Comparison of ENCODE assay signal across 1 cellular context in the genomic region with DNA sequence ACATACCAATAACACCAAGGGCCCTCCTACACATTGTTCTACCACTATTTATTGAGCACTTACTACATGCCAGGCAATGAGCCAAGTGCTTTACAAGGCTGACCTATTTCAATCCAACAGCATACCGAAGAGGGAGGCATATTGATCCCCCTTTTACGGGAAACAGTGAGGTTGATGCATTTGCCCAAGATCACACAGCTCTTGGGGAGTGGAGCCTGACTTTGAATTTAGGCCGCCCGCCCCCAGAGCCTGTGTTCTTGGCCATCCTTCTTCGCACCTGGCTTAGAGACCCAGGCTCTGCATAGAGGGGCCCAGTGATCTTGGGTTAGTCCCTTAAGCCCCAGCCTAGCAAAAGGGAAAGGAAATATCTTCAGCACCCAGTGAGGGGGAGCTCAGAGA.
TF ChIP-seq lines count a peak whose summit lies in the region.

No MANE protein-coding gene starts in this region.

TF ChIP-seq in GM23338, 12 proteins besides CTCF, POLR2A, EP300 and RAD21 (continued from another document):
- TF ChIP-seq, protein P1, sequence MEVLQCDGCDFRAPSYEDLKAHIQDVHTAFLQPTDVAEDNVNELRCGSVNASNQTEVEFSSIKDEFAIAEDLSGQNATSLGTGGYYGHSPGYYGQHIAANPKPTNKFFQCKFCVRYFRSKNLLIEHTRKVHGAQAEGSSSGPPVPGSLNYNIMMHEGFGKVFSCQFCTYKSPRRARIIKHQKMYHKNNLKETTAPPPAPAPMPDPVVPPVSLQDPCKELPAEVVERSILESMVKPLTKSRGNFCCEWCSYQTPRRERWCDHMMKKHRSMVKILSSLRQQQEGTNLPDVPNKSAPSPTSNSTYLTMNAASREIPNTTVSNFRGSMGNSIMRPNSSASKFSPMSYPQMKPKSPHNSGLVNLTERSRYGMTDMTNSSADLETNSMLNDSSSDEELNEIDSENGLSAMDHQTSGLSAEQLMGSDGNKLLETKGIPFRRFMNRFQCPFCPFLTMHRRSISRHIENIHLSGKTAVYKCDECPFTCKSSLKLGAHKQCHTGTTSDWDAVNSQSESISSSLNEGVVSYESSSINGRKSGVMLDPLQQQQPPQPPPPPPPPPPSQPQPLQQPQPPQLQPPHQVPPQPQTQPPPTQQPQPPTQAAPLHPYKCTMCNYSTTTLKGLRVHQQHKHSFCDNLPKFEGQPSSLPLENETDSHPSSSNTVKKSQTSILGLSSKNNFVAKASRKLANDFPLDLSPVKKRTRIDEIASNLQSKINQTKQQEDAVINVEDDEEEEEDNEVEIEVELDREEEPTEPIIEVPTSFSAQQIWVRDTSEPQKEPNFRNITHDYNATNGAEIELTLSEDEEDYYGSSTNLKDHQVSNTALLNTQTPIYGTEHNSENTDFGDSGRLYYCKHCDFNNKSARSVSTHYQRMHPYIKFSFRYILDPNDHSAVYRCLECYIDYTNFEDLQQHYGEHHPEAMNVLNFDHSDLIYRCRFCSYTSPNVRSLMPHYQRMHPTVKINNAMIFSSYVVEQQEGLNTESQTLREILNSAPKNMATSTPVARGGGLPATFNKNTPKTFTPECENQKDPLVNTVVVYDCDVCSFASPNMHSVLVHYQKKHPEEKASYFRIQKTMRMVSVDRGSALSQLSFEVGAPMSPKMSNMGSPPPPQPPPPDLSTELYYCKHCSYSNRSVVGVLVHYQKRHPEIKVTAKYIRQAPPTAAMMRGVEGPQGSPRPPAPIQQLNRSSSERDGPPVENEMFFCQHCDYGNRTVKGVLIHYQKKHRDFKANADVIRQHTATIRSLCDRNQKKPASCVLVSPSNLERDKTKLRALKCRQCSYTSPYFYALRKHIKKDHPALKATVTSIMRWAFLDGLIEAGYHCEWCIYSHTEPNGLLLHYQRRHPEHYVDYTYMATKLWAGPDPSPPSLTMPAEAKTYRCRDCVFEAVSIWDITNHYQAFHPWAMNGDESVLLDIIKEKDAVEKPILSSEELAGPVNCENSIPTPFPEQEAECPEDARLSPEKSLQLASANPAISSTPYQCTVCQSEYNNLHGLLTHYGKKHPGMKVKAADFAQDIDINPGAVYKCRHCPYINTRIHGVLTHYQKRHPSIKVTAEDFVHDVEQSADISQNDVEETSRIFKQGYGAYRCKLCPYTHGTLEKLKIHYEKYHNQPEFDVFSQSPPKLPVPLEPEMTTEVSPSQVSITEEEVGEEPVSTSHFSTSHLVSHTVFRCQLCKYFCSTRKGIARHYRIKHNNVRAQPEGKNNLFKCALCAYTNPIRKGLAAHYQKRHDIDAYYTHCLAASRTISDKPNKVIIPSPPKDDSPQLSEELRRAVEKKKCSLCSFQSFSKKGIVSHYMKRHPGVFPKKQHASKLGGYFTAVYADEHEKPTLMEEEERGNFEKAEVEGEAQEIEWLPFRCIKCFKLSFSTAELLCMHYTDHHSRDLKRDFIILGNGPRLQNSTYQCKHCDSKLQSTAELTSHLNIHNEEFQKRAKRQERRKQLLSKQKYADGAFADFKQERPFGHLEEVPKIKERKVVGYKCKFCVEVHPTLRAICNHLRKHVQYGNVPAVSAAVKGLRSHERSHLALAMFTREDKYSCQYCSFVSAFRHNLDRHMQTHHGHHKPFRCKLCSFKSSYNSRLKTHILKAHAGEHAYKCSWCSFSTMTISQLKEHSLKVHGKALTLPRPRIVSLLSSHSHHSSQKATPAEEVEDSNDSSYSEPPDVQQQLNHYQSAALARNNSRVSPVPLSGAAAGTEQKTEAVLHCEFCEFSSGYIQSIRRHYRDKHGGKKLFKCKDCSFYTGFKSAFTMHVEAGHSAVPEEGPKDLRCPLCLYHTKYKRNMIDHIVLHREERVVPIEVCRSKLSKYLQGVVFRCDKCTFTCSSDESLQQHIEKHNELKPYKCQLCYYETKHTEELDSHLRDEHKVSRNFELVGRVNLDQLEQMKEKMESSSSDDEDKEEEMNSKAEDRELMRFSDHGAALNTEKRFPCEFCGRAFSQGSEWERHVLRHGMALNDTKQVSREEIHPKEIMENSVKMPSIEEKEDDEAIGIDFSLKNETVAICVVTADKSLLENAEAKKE (CRISPR knock-in tag; IDR thresholded peaks at IDR 0.05) = no peak
TF ChIP-seq in GM23338: peak in this region for 0.
